Comparison of ENCODE assay signal across 16 cellular contexts in genomic region chr2:119800376-119800902, GRCh38. TPM values are rescaled to one million over a fixed set of nuclear protein-coding genes. Genes with fewer than 3 reads are reported as not detected.
DNase-seq lines count a peak whose midpoint lies in the region; ATAC-seq, FAIRE-seq and TF ChIP-seq lines count a peak whose summit lies in the region.
"Had no signal": no experiment of that assay in that cellular context is flagged by ENCODE, and none has a peak within 500 bp of the region (broad histone marks: within the 10 kb centered on the region; RNA-seq: fewer than 3 reads in every experiment).

No MANE protein-coding gene starts in this region.

- intact Hi-C loops in CD4-positive, alpha-beta T cell (cut with DNase I, micrococcal nuclease) = no loop called here
- intact Hi-C loops in MCF 10A (cut with micrococcal nuclease) = no loop called here

- no peak overlapping the region for H3K4me3 ChIP-seq in iPS-20b (ENCODE audit: low read length)
- H3K4me3 ChIP-seq: HAP-1 had no signal

- BruUV-seq in MCF 10A (replicated peaks; lab: Mats Ljungman, UMichigan) = no TSS peak

- peaks cover 19% of the 10 kb centered on the region for H3K36me3 Mint-ChIP-seq in CD4-positive, alpha-beta T cell (ENCODE audit: low read depth)
- peaks cover 17% of the 10 kb centered on the region for H3K36me3 Mint-ChIP-seq in activated naive CD8-positive, alpha-beta T cell treated with anti-CD3 and anti-CD28 coated beads for 36 hours
- no peaks in the 10 kb centered on the region for H3K36me3 Mint-ChIP-seq in MCF 10A (ENCODE audit: insufficient read depth, unreplicated experiment)

- peak overlapping the region; percentile 35; the same call in 1 of the 2 replicates for H3K9ac ChIP-seq in iPS-20b (ENCODE audit: low read depth, low read length)

- H3K9me3 Mint-ChIP-seq in CD4-positive, alpha-beta T cell = no peaks in the 10 kb centered on the region
- H3K9me3 Mint-ChIP-seq in activated naive CD8-positive, alpha-beta T cell treated with anti-CD3 and anti-CD28 coated beads for 36 hours = peaks cover 17% of the 10 kb centered on the region
- no peaks in the 10 kb centered on the region for H3K9me3 Mint-ChIP-seq in MCF 10A (ENCODE audit: unreplicated experiment)

- peaks cover 35% of the 10 kb centered on the region for H3K4me1 ChIP-seq in iPS-20b (ENCODE audit: insufficient read depth, low read length)
- H3K4me1 ChIP-seq: BE2C, HAP-1 had no signal

- no peak overlapping the region for H3K27ac ChIP-seq in CD4-positive, alpha-beta T cell (ENCODE audit: low read depth, low read length)
- no peak overlapping the region for H3K27ac ChIP-seq in iPS-20b (ENCODE audit: low read length)
- H3K27ac ChIP-seq: RWPE1 had no signal

- H3K36me3 ChIP-seq in iPS-20b (ENCODE audit: insufficient read depth, low read depth, low read length) = no peaks in the 10 kb centered on the region
- H3K36me3 ChIP-seq: BE2C, HAP-1 had no signal

- ATAC-seq in CD4-positive, alpha-beta T cell (ENCODE audit: poor library complexity) = no peak

- CTCF ChIA-PET in CD4-positive, alpha-beta T cell (lab: Charles Lee) = interaction anchor here (0.7 kb wide), 1 partner anchor 244 kb away, joined by 3 read pairs; no protein-coding TSS in a partner anchor
- CTCF ChIA-PET in MCF 10A (lab: Yijun Ruan, JAX) = no interaction called here

- H3K27ac Mint-ChIP-seq in CD4-positive, alpha-beta T cell = peak overlapping the region; percentile 50
- peak overlapping the region; percentile 11 for H3K27ac Mint-ChIP-seq in activated naive CD8-positive, alpha-beta T cell treated with anti-CD3 and anti-CD28 coated beads for 36 hours
- no peak overlapping the region for H3K27ac Mint-ChIP-seq in MCF 10A (ENCODE audit: low read depth, unreplicated experiment)

- TF ChIP-seq CTCF in CD4-positive, alpha-beta T cell (IDR thresholded peaks at IDR 0.05) = no peak
- no peak for TF ChIP-seq CTCF in MCF 10A (IDR thresholded peaks at IDR 0.05; ENCODE audit: unreplicated experiment)

- H3K4me3 Mint-ChIP-seq in CD4-positive, alpha-beta T cell = no peak overlapping the region
- no peak overlapping the region for H3K4me3 Mint-ChIP-seq in activated naive CD8-positive, alpha-beta T cell treated with anti-CD3 and anti-CD28 coated beads for 36 hours
- no peak overlapping the region for H3K4me3 Mint-ChIP-seq in MCF 10A (ENCODE audit: unreplicated experiment)
- H3K4me3 Mint-ChIP-seq: CD8-positive, alpha-beta memory T cell had no signal

- no peaks in the 10 kb centered on the region for H3K27me3 ChIP-seq in CD4-positive, alpha-beta T cell (ENCODE audit: control insufficient read depth, insufficient read depth, low read length)
- H3K27me3 ChIP-seq in iPS-20b (ENCODE audit: insufficient read depth, low read length) = no peaks in the 10 kb centered on the region
- H3K27me3 ChIP-seq: BE2C had no signal

- peak; percentile 5 for FAIRE-seq in GM12891 (lab: Jason Lieb, UNC)

- H3K4me1 Mint-ChIP-seq in CD4-positive, alpha-beta T cell (ENCODE audit: low read depth) = peaks cover 83% of the 10 kb centered on the region
- peaks cover 55% of the 10 kb centered on the region for H3K4me1 Mint-ChIP-seq in activated naive CD8-positive, alpha-beta T cell treated with anti-CD3 and anti-CD28 coated beads for 36 hours
- peaks cover 6% of the 10 kb centered on the region for H3K4me1 Mint-ChIP-seq in MCF 10A (ENCODE audit: insufficient read depth, unreplicated experiment)

- POLR2A ChIA-PET in CD4-positive, alpha-beta T cell (lab: Charles Lee) = no interaction called here
- POLR2A ChIA-PET in MCF 10A (lab: Yijun Ruan, JAX) = no interaction called here

- no peak for DNase-seq in CD4-positive, alpha-beta T cell
- DNase-seq in GM12891 (ENCODE audit: insufficient read length, low spot score) (no peak), MCF 10A (ENCODE audit: unreplicated experiment) (no peak), H4 (ENCODE audit: low spot score) (no peak)
- DNase-seq in activated naive CD8-positive, alpha-beta T cell treated with anti-CD3 and anti-CD28 coated beads for 36 hours = no peak
- DNase-seq in activated naive CD4-positive, alpha-beta T cell treated with Interleukin-2 at 50 U/mL for 16 hours = no peak
- DNase-seq: BE2C; CD8-positive, alpha-beta memory T cell; DND-41; NCI-H146; NCI-H2227 treated with DMSO at 0.1 percent for 48 hours; NCI-H524 treated with DMSO at 0.1 percent for 48 hours; NK-92 treated with Interleukin-12 subunit alpha and Interleukin-12 subunit beta, amount 100 ng/mL, for 24 hours had no signal

- H3K27me3 Mint-ChIP-seq in CD4-positive, alpha-beta T cell = no peaks in the 10 kb centered on the region
- no peaks in the 10 kb centered on the region for H3K27me3 Mint-ChIP-seq in activated naive CD8-positive, alpha-beta T cell treated with anti-CD3 and anti-CD28 coated beads for 36 hours
- H3K27me3 Mint-ChIP-seq in MCF 10A (ENCODE audit: insufficient read depth, unreplicated experiment) = no peaks in the 10 kb centered on the region
- H3K27me3 Mint-ChIP-seq: CD8-positive, alpha-beta memory T cell had no signal

- TF ChIP-seq POLR2A in GM12891 (IDR thresholded peaks at IDR 0.05; ENCODE audit: low read depth, low read length) = no peak

- H3K9me3 ChIP-seq in CD4-positive, alpha-beta T cell (ENCODE audit: control insufficient read depth, low read length) = no peaks in the 10 kb centered on the region
- H3K9me3 ChIP-seq in iPS-20b (ENCODE audit: insufficient read depth, low read depth, low read length) = no peaks in the 10 kb centered on the region
- H3K9me3 ChIP-seq: BE2C, HAP-1 had no signal

TF ChIP-seq in GM12891, 5 proteins besides CTCF, POLR2A, EP300 and RAD21:
- TF ChIP-seq POU2F2 (IDR thresholded peaks at IDR 0.05; ENCODE audit: low read depth, low read length) (no peak), POLR2AphosphoS5 (IDR thresholded peaks at IDR 0.05; ENCODE audit: low read depth, low read length) (no peak), TAF1 (IDR thresholded peaks at IDR 0.05; ENCODE audit: low read depth, low read length) (no peak), PAX5 (IDR thresholded peaks at IDR 0.05; ENCODE audit: insufficient read depth, low read length, severe bottlenecking) (no peak), SPI1 (IDR thresholded peaks at IDR 0.05; ENCODE audit: low read depth, low read length) (no peak)

RNA-seq across cellular contexts. Expression of gene PTPN4, which starts 40.7 kb away (rescaled TPM):
- total RNA-seq in CD4-positive, alpha-beta T cell = 100 to 1,000 TPM in 1 of 2 experiments, 10 to 100 TPM in 1; 96.9 to 102 TPM
- polyA plus RNA-seq in GM12891 (2012; ENCODE audit: low read depth, missing spikeins) = 6.3 TPM
- total RNA-seq in activated naive CD8-positive, alpha-beta T cell treated with anti-CD3 and anti-CD28 coated beads for 36 hours = 10 to 100 TPM; 32.9 to 34.7 TPM
- total RNA-seq in MCF 10A (2022) = 21.1 and 27.2 TPM in 2 replicates
- total RNA-seq in H4 (2014; rRNA removed; shearing (Covaris generic)) = 11.9 and 15.1 TPM in 2 replicates
